In the genomic region with DNA sequence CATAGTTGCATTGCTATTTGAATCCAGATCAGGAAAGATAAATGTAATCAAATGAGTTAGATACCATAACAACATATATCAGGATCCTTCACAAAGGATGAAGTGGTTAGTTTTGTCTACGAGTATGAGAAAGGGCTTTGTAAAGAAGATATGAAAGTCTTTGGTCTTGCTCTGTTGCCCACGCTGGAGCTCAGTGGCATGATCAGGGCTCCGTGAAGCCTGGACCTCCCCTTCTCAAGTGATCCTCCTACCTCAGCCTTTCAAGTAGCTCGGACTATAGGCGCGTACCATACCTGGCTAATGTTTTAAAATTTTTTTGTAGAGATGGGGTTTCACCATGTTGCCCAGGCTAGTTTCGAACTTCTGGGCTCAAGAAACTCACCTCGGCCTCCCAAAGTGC, we compare ENCODE assay signal across 10 cellular contexts. TPM values are rescaled to one million over a fixed set of nuclear protein-coding genes. Genes with fewer than 3 reads are reported as not detected.
DNase-seq lines count a peak whose midpoint lies in the region; ATAC-seq, FAIRE-seq and TF ChIP-seq lines count a peak whose summit lies in the region.
"Had no signal": no experiment of that assay in that cellular context is flagged by ENCODE, and none has a peak within 500 bp of the region (broad histone marks: within the 10 kb centered on the region; RNA-seq: fewer than 3 reads in every experiment).

No MANE protein-coding gene starts in this region.

- H3K36me3 Mint-ChIP-seq in activated B cell treated with CpG ODN at 0.5 μM for 24 hours (ENCODE audit: low read depth) (peaks cover 52% of the 10 kb centered on the region), mesothelial cell of epicardium (peaks cover 21% of the 10 kb centered on the region)

- no peak overlapping the region for H3K27ac ChIP-seq in DOHH2 (ENCODE audit: low read depth, low read length)

- H3K4me1 Mint-ChIP-seq in activated B cell treated with CpG ODN at 0.5 μM for 24 hours (peaks cover 52% of the 10 kb centered on the region), mesothelial cell of epicardium (peaks cover 65% of the 10 kb centered on the region)

- DNase-seq in activated B cell treated with CpG ODN at 0.5 μM for 24 hours: no peak
- DNase-seq in mesothelial cell of epicardium (ENCODE audit: low spot score in 2 of 2, unreplicated experiment in 2 of 2): no peak
- no peak for DNase-seq in 8988T
- DNase-seq in GM12892 (ENCODE audit: insufficient read length): no peak
- DNase-seq in activated CD4-positive, CD25-positive, alpha-beta regulatory T cell (lab: John Stamatoyannopoulos, UW): no peak
- DNase-seq: NCI-H526 had no signal

- peak overlapping the region; percentile 92 for H3K4me2 ChIP-seq in DOHH2 (ENCODE audit: low read length)

- CTCF ChIA-PET in activated B cell treated with CpG ODN at 0.5 μM for 24 hours (lab: Charles Lee): no interaction called here

- H3K4me3 Mint-ChIP-seq in activated B cell treated with CpG ODN at 0.5 μM for 24 hours: peak overlapping the region; percentile 93
- H3K4me3 Mint-ChIP-seq in mesothelial cell of epicardium: peak overlapping the region; percentile 89

- H3K36me3 ChIP-seq in DOHH2 (ENCODE audit: control insufficient read depth, low read length): peaks cover 63% of the 10 kb centered on the region

- no peaks in the 10 kb centered on the region for H3K9me3 Mint-ChIP-seq in activated B cell treated with CpG ODN at 0.5 μM for 24 hours
- no peaks in the 10 kb centered on the region for H3K9me3 Mint-ChIP-seq in mesothelial cell of epicardium

- TF ChIP-seq CTCF in DOHH2 (IDR thresholded peaks at IDR 0.05; ENCODE audit: low read depth, low read length, poor library complexity, severe bottlenecking): no peak
- TF ChIP-seq CTCF in activated B cell treated with CpG ODN at 0.5 μM for 24 hours (IDR thresholded peaks at IDR 0.05): no peak
- no peak for TF ChIP-seq CTCF in mesothelial cell of epicardium (IDR thresholded peaks at IDR 0.05; ENCODE audit: unreplicated experiment)

- TF ChIP-seq POLR2A in GM12892 (IDR thresholded peaks at IDR 0.05; ENCODE audit: low read depth, low read length): no peak

- peak; percentile 41 for ATAC-seq in GM21526 (IDR thresholded peaks at IDR 0.05; ENCODE audit: low FRiP score, unreplicated experiment)
- peak; percentile 12 for ATAC-seq in activated B cell treated with CpG ODN at 0.5 μM for 24 hours (ENCODE audit: low read depth)
- no peak for ATAC-seq in esophagus mucosa

- H3K27ac Mint-ChIP-seq in activated B cell treated with CpG ODN at 0.5 μM for 24 hours: peak overlapping the region; percentile 59
- H3K27ac Mint-ChIP-seq in mesothelial cell of epicardium: peak overlapping the region; percentile 98

- H3K27me3 ChIP-seq in DOHH2 (ENCODE audit: control insufficient read depth, low read length): no peaks in the 10 kb centered on the region

- peaks cover 20% of the 10 kb centered on the region for H4K20me1 ChIP-seq in DOHH2 (ENCODE audit: control insufficient read depth, insufficient read depth, low read depth, low read length)

- peaks cover 58% of the 10 kb centered on the region for H3K4me1 ChIP-seq in DOHH2 (ENCODE audit: control insufficient read depth, low read length)

- intact Hi-C loops in activated B cell treated with CpG ODN at 0.5 μM for 24 hours (cut with micrococcal nuclease): loop anchor here (2.0 kb wide), 1 partner anchor 1650 kb away; a partner anchor contains a TSS

- 0 out of 2 replicates have a peak, but pooled peaks cover 3% of the 10 kb centered on the region for H3F3A ChIP-seq in DOHH2 (ENCODE audit: control insufficient read depth, insufficient read depth)

- peak overlapping the region; percentile 90 for H3K4me3 ChIP-seq in DOHH2 (ENCODE audit: low read length)

- peaks cover 75% of the 10 kb centered on the region for H3K79me2 ChIP-seq in DOHH2 (ENCODE audit: control insufficient read depth, low read length)

- H3K27me3 Mint-ChIP-seq in activated B cell treated with CpG ODN at 0.5 μM for 24 hours (no peaks in the 10 kb centered on the region), mesothelial cell of epicardium (ENCODE audit: low read depth) (no peaks in the 10 kb centered on the region)

- POLR2A ChIA-PET in activated B cell treated with CpG ODN at 0.5 μM for 24 hours (lab: Charles Lee): no interaction called here

- H3K9me2 ChIP-seq in DOHH2 (replicated peaks; ENCODE audit: control insufficient read depth, low read length): no peaks in the 10 kb centered on the region

- no peak for FAIRE-seq in GM12892 (lab: Jason Lieb, UNC)
- FAIRE-seq: bronchial epithelial cell had no signal

- no peaks in the 10 kb centered on the region for H3K9me3 ChIP-seq in DOHH2 (ENCODE audit: control insufficient read depth, insufficient read depth, low read length)

RNA-seq across cellular contexts. Expression of a gene that starts 1.8 kb away (rescaled TPM):
- total RNA-seq in activated B cell treated with CpG ODN at 0.5 μM for 24 hours (46.9 and 49.3 TPM in 2 replicates), mesothelial cell of epicardium (48.9 to 56.2 TPM (median 49.3 TPM) in 3 replicates), esophagus mucosa (13.3 TPM)
- polyA plus RNA-seq in GM12892 (2012; ENCODE audit: missing spikeins): 22.6 TPM
